ENCODE assay signal across 8 cellular contexts in the genomic region with DNA sequence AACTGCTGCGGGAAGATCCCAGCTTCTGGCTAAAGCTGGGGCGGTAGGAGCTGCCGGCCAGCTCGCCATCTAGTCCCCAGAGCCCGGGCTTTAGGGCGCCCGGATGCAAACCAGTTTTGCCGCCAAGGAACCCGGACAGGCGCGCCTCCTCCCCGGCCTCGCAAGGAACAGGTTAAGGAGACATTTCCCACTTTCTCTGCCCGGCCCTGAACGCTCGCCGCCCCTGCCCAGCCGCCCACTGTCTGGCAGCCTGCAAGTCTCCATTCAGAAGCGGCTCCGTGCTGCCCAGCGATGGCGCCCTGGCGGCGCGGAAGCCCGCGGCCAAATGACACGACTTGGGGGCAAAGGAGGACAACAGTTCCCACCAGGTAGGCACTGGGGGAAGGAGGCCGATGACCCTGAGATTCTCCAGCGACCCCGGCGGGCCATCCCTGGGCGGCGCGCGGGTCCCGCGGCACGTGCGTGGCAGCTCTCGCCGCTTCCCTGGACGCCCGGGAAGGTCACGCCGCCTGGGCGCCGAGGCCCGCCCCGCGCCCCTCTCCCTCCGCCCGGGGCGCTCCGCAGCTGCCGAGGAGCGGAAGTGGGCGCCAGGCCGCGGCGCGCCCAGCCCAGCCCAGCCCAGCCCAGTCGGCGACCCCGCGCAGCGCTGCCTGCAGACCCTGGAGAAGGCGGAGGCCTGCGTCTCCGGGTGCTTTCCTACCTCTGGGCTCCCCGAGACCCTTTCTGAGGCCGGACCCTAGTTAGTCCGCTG. TPM values are rescaled to one million over a fixed set of nuclear protein-coding genes. Genes with fewer than 3 reads are reported as not detected.
DNase-seq lines count a peak whose midpoint lies in the region; ATAC-seq and TF ChIP-seq lines count a peak whose summit lies in the region.

No MANE protein-coding gene starts in this region.

- peak overlapping the region; percentile 71 for H3K4me2 ChIP-seq in MM.1S (ENCODE audit: low read depth, low read length)

- H3K4me1 ChIP-seq in MM.1S (ENCODE audit: low read length) (no peaks in the 10 kb centered on the region), left ventricle myocardium inferior (peaks cover 18% of the 10 kb centered on the region)

- H2AFZ ChIP-seq in MM.1S (ENCODE audit: low read length), result peak overlapping the region; percentile 72

- no peaks in the 10 kb centered on the region for H3K27me3 ChIP-seq in GM06990 (replicated peaks; ENCODE audit: control insufficient read depth, insufficient read depth, low read length)
- H3K27me3 ChIP-seq in MM.1S (replicated peaks; ENCODE audit: insufficient read depth, low read length), result no peaks in the 10 kb centered on the region
- no peaks in the 10 kb centered on the region for H3K27me3 ChIP-seq in left ventricle myocardium inferior (ENCODE audit: low read depth)

- H3F3A ChIP-seq in MM.1S (ENCODE audit: insufficient read depth, low read length), result no peaks in the 10 kb centered on the region

- H3K9me2 ChIP-seq in MM.1S (replicated peaks; ENCODE audit: insufficient read depth, low read length), result no peaks in the 10 kb centered on the region

- no peaks in the 10 kb centered on the region for H3K36me3 Mint-ChIP-seq in activated naive CD4-positive, alpha-beta T cell treated with anti-CD3 and anti-CD28 coated beads, Interleukin-2, amount 50 U/mL, for 72 hours

- H3K27ac ChIP-seq in MM.1S (ENCODE audit: low read length) (no peak overlapping the region), left ventricle myocardium inferior (replicated peaks) (peak overlapping the region; percentile 89)

- H3K4me3 ChIP-seq in GM06990 (replicated peaks; ENCODE audit: low read depth, low read length), result peak overlapping the region; percentile 33
- peak overlapping the region; percentile 60 for H3K4me3 ChIP-seq in MM.1S (ENCODE audit: low read length)
- peak overlapping the region; percentile 83 for H3K4me3 ChIP-seq in left ventricle myocardium inferior

- H3K9me3 Mint-ChIP-seq in activated naive CD4-positive, alpha-beta T cell treated with anti-CD3 and anti-CD28 coated beads, Interleukin-2, amount 50 U/mL, for 72 hours, result no peaks in the 10 kb centered on the region

- H3K27ac Mint-ChIP-seq in activated naive CD4-positive, alpha-beta T cell treated with anti-CD3 and anti-CD28 coated beads, Interleukin-2, amount 50 U/mL, for 72 hours, result no peak overlapping the region

- intact Hi-C loops in left ventricle myocardium inferior (cut with micrococcal nuclease), result no loop called here

- peak overlapping the region; percentile 72 for H3K9ac ChIP-seq in MM.1S (ENCODE audit: low read length)

- H4K20me1 ChIP-seq in MM.1S (ENCODE audit: insufficient read depth, low read length), result no peaks in the 10 kb centered on the region

- H3K79me2 ChIP-seq in MM.1S (ENCODE audit: low read length), result no peaks in the 10 kb centered on the region

- no peaks in the 10 kb centered on the region for H3K9me3 ChIP-seq in MM.1S (replicated peaks; ENCODE audit: insufficient read depth, low read length)
- H3K9me3 ChIP-seq in left ventricle myocardium inferior (replicated peaks), result no peaks in the 10 kb centered on the region

- DNase-seq in GM06990 (ENCODE audit: extremely low read depth, insufficient read length), result peak; percentile 41
- peak; percentile 22 for DNase-seq in MM.1S
- peak in 1 of 2 donors; percentile 6 for DNase-seq in activated naive CD4-positive, alpha-beta T cell treated with anti-CD3 and anti-CD28 coated beads, Interleukin-2, amount 50 U/mL, for 72 hours (ENCODE audit: low spot score in 2 of 2)
- peak; percentile 42 for DNase-seq in left ventricle myocardium inferior
- peak; percentile 91 for DNase-seq in retina
- DNase-seq in NCI-H2081 treated with DMSO at 0.1 percent for 48 hours (lab: John Stamatoyannopoulos, UW), result no peak
- no peak for DNase-seq in T1000 (lab: John Stamatoyannopoulos, UW)

- peak; percentile 65 for ATAC-seq in GM21515 (IDR thresholded peaks at IDR 0.05; ENCODE audit: unreplicated experiment)
- ATAC-seq in activated naive CD4-positive, alpha-beta T cell treated with anti-CD3 and anti-CD28 coated beads, Interleukin-2, amount 50 U/mL, for 72 hours, result peak; percentile 64 to 77

- H3K36me3 ChIP-seq in GM06990 (ENCODE audit: control insufficient read depth, insufficient read depth, low read length) (no peaks in the 10 kb centered on the region), MM.1S (replicated peaks; ENCODE audit: insufficient read depth, low read length) (no peaks in the 10 kb centered on the region), left ventricle myocardium inferior (no peaks in the 10 kb centered on the region)

- TF ChIP-seq CTCF in GM06990 (IDR thresholded peaks at IDR 0.05; ENCODE audit: insufficient read depth, low read length, poor library complexity, severe bottlenecking) (no peak), MM.1S (IDR thresholded peaks at IDR 0.05; ENCODE audit: low read length) (no peak), left ventricle myocardium inferior (IDR thresholded peaks at IDR 0.05; ENCODE audit: borderline replicate concordance) (peak; percentile 18)

RNA-seq across cellular contexts. Expression of a gene that starts 42.2 kb away (rescaled TPM):
- total RNA-seq in activated naive CD4-positive, alpha-beta T cell treated with anti-CD3 and anti-CD28 coated beads, Interleukin-2, amount 50 U/mL, for 72 hours, result 1 to 10 TPM; 3.1 to 8.5 TPM
- 3.2 TPM for total RNA-seq in left ventricle myocardium inferior

RNA-seq across cellular contexts. Expression of a gene that starts 52.6 kb away (rescaled TPM):
- total RNA-seq in activated naive CD4-positive, alpha-beta T cell treated with anti-CD3 and anti-CD28 coated beads, Interleukin-2, amount 50 U/mL, for 72 hours, result 10 to 100 TPM; 45.8 to 55.6 TPM
- total RNA-seq in left ventricle myocardium inferior, result 57.8 TPM

Comparison
In these comparisons a context has a peak if more than half of its experiments do, and no peak if none do; other contexts are left out.
1. DNase-seq: peak in GM06990 (single experiment), MM.1S (single experiment), left ventricle myocardium inferior (single experiment) and retina (single experiment); none in NCI-H2081 treated with DMSO at 0.1 percent for 48 hours (single experiment) and T1000 (single experiment).
2. H3K4me3 ChIP-seq: peak in every context shown above with its lines; median percentile 83 in left ventricle myocardium inferior; 60 in MM.1S; 33 in GM06990.